In genomic region chr17:65987988-65988387, GRCh38 we compare ENCODE assay signal across 10 cellular contexts.
DNase-seq lines count a peak whose midpoint lies in the region; ATAC-seq and TF ChIP-seq lines count a peak whose summit lies in the region.
"Had no signal": no experiment of that assay in that cellular context is flagged by ENCODE, and none has a peak within 500 bp of the region (broad histone marks: within the 10 kb centered on the region; RNA-seq: fewer than 3 reads in every experiment).

No MANE protein-coding gene starts in this region.

- H3K4me1 ChIP-seq in psoas muscle = no peaks in the 10 kb centered on the region
- H3K4me1 ChIP-seq: BLaER1 treated with 17β-estradiol and CSF1 and Interleukin-3, amounts not matched to agents 10 nM and 100 nM had no signal

- H3K27me3 ChIP-seq in psoas muscle (ENCODE audit: insufficient read depth in 3 of 3, low read length in 2 of 3) = no peaks in the 10 kb centered on the region
- H3K27me3 ChIP-seq: BLaER1 treated with 17β-estradiol and CSF1 and Interleukin-3, amounts not matched to agents 10 nM and 100 nM had no signal

- WGBS in psoas muscle, 3 donors = 71 to 83% (median 77%) methylated on average over 2 of the region's 2 CpGs

- ATAC-seq in psoas muscle = peak in 1 of 4 donors; percentile 49
- no peak for ATAC-seq in GM18861 (IDR thresholded peaks at IDR 0.05; ENCODE audit: unreplicated experiment)

- H3K4me3 ChIP-seq in choroid plexus epithelial cell (ENCODE audit: low read depth, low read length) = no peak overlapping the region
- H3K4me3 ChIP-seq in psoas muscle = no peak overlapping the region
- H3K4me3 ChIP-seq: BLaER1 treated with 17β-estradiol and CSF1 and Interleukin-3, amounts not matched to agents 10 nM and 100 nM; skin epidermis had no signal

- intact Hi-C loops in psoas muscle (cut with DNase I) = no loop called here
- intact Hi-C loops in posterior vena cava (cut with DNase I) = no loop called here

- H3K36me3 ChIP-seq in psoas muscle (ENCODE audit: insufficient read depth in 1 of 2, low read depth in 1 of 2) = no peaks in the 10 kb centered on the region

- no peak overlapping the region for H3K27ac ChIP-seq in psoas muscle
- H3K27ac ChIP-seq: BLaER1 treated with 17β-estradiol and CSF1 and Interleukin-3, amounts not matched to agents 10 nM and 100 nM; skin epidermis had no signal

- TF ChIP-seq CTCF in choroid plexus epithelial cell (conservative IDR thresholded peaks at IDR 0.05; ENCODE audit: low read depth, low read length) (peak; percentile 65), psoas muscle (IDR thresholded peaks at IDR 0.05) (peak; percentile 36)

- DNase-seq in NCI-H510A (lab: John Stamatoyannopoulos, UW) = peak; percentile 16
- no peak for DNase-seq in NCI-H510A treated with DMSO at 0.1 percent for 48 hours (lab: John Stamatoyannopoulos, UW)
- peak; percentile 18 for DNase-seq in NCI-H2029 treated with DMSO at 0.1 percent for 48 hours (lab: John Stamatoyannopoulos, UW)
- DNase-seq in choroid plexus epithelial cell (ENCODE audit: low read depth) = peak; percentile 65
- DNase-seq in psoas muscle = no peak
- DNase-seq in medulla oblongata (ENCODE audit: extremely low spot score) = no peak
- no peak for DNase-seq in posterior vena cava (ENCODE audit: low spot score)

- H3K9me3 ChIP-seq in psoas muscle = peaks cover 5% of the 10 kb centered on the region

Comparison
In these comparisons a context has a peak if more than half of its experiments do, and no peak if none do; other contexts are left out.
1. DNase-seq: peak in NCI-H510A (single experiment), NCI-H2029 treated with DMSO at 0.1 percent for 48 hours (single experiment) and choroid plexus epithelial cell (single experiment); none in NCI-H510A treated with DMSO at 0.1 percent for 48 hours (single experiment), psoas muscle (0 of 2), medulla oblongata (single experiment) and posterior vena cava (single experiment).